ENCODE assay signal across 8 cellular contexts in the genomic region with DNA sequence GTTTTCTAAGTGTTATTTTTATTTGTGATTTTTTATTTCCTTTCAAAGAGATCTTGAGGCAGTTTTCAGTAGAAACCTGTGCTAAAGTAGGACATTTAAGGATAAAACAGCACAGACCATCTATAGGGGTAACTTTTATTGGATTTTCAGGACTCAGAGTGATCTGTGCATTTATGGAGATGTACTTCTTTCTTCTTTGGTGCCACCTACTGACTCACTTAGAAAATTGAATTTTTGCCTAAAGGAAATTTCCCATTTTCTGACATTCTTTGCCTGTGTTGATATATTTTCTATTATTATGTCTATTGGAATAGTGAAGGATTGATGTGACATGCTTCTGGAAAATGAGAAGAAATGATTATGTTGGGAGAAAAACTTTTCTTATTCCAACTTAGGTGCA.
DNase-seq lines count a peak whose midpoint lies in the region; TF ChIP-seq lines count a peak whose summit lies in the region.

No MANE protein-coding gene starts in this region.

- H3K27ac ChIP-seq in MM.1S (ENCODE audit: low read length) (no peak overlapping the region), brain microvascular endothelial cell (no peak overlapping the region), neural cell (ENCODE audit: low read length) (no peak overlapping the region), caudate nucleus (ENCODE audit: low read depth, low read length) (no peak overlapping the region)

- in situ Hi-C loops in brain microvascular endothelial cell (cut with HindIII; ENCODE audit: low pct_ligation_motif_present, low sequenced_read_pairs), result no loop called here

- DNase-seq in DMS79 treated with DMSO at 0.1 percent for 48 hours (lab: John Stamatoyannopoulos, UW) (peak; percentile 36), DMS79 (lab: John Stamatoyannopoulos, UW) (no peak), MM.1S (peak; percentile 27), brain microvascular endothelial cell (no peak), T-helper 1 cell (no peak), caudate nucleus (lab: John Stamatoyannopoulos, UW) (no peak), NCI-H1048 (lab: John Stamatoyannopoulos, UW) (no peak)

- TF ChIP-seq RAD21 in neural cell (conservative IDR thresholded peaks at IDR 0.05), result peak; percentile 75

- H3K9ac ChIP-seq in MM.1S (ENCODE audit: low read length), result no peak overlapping the region
- no peak overlapping the region for H3K9ac ChIP-seq in neural cell (ENCODE audit: low read length)

- no peak for TF ChIP-seq EP300 in neural cell (conservative IDR thresholded peaks at IDR 0.05; ENCODE audit: poor library complexity, severe bottlenecking)

- H3K27me3 ChIP-seq in MM.1S (replicated peaks; ENCODE audit: insufficient read depth, low read length) (no peaks in the 10 kb centered on the region), brain microvascular endothelial cell (replicated peaks) (no peaks in the 10 kb centered on the region), neural cell (ENCODE audit: insufficient read depth, low read depth, low read length) (no peaks in the 10 kb centered on the region)

- H3K4me3 ChIP-seq in MM.1S (ENCODE audit: low read length) (no peak overlapping the region), brain microvascular endothelial cell (ENCODE audit: low read depth, low read length) (no peak overlapping the region), neural cell (ENCODE audit: low read length) (no peak overlapping the region)

- H3F3A ChIP-seq in MM.1S (ENCODE audit: insufficient read depth, low read length) (no peaks in the 10 kb centered on the region), neural cell (ENCODE audit: insufficient read depth, low read length, poor library complexity, severe bottlenecking) (no peaks in the 10 kb centered on the region)

- TF ChIP-seq CTCF in MM.1S (IDR thresholded peaks at IDR 0.05; ENCODE audit: low read length) (peak; percentile 29; the same call in 1 of the 2 replicates), brain microvascular endothelial cell (IDR thresholded peaks at IDR 0.05; ENCODE audit: low read depth, low read length, missing control alignments) (peak; percentile 40), neural cell (IDR thresholded peaks at IDR 0.05; ENCODE audit: poor library complexity, severe bottlenecking) (peak; percentile 69)

- H3K9me2 ChIP-seq in MM.1S (replicated peaks; ENCODE audit: insufficient read depth, low read length) (no peaks in the 10 kb centered on the region), neural cell (ENCODE audit: insufficient read depth, low read length) (no peaks in the 10 kb centered on the region)

- no peaks in the 10 kb centered on the region for H3K79me2 ChIP-seq in MM.1S (ENCODE audit: low read length)
- no peaks in the 10 kb centered on the region for H3K79me2 ChIP-seq in neural cell (replicated peaks; ENCODE audit: insufficient read depth, low read length)

- H3K36me3 ChIP-seq in MM.1S (replicated peaks; ENCODE audit: insufficient read depth, low read length) (no peaks in the 10 kb centered on the region), brain microvascular endothelial cell (replicated peaks) (no peaks in the 10 kb centered on the region), neural cell (ENCODE audit: insufficient read depth, low read length) (peaks cover 12% of the 10 kb centered on the region)

- H3K4me1 ChIP-seq in MM.1S (ENCODE audit: low read length), result no peaks in the 10 kb centered on the region

- H3K9me3 ChIP-seq in MM.1S (replicated peaks; ENCODE audit: insufficient read depth, low read length), result no peaks in the 10 kb centered on the region
- H3K9me3 ChIP-seq in neural cell (ENCODE audit: low read length), result no peaks in the 10 kb centered on the region

- H3K4me2 ChIP-seq in MM.1S (ENCODE audit: low read depth, low read length), result no peak overlapping the region
- no peak overlapping the region for H3K4me2 ChIP-seq in neural cell (ENCODE audit: low read length)

- H4K20me1 ChIP-seq in MM.1S (ENCODE audit: insufficient read depth, low read length) (no peaks in the 10 kb centered on the region), neural cell (ENCODE audit: insufficient read depth) (no peaks in the 10 kb centered on the region)

- H2AFZ ChIP-seq in MM.1S (ENCODE audit: low read length) (no peak overlapping the region), neural cell (ENCODE audit: low read depth, low read length) (no peak overlapping the region)

TF ChIP-seq in neural cell, 6 proteins besides CTCF, POLR2A, EP300 and RAD21:
- TF ChIP-seq EZH2 (IDR thresholded peaks at IDR 0.05; ENCODE audit: borderline replicate concordance, insufficient read depth, low read length, poor library complexity, severe bottlenecking) (no peak), SMC3 (conservative IDR thresholded peaks at IDR 0.05; ENCODE audit: poor library complexity) (peak; percentile 69)
TF ChIP-seq in neural cell: peak in this region for 1.

Comparison
In these comparisons a context has a peak if more than half of its experiments do, and no peak if none do; other contexts are left out.
1. DNase-seq: peak in DMS79 treated with DMSO at 0.1 percent for 48 hours (single experiment) and MM.1S (single experiment); none in DMS79 (single experiment), brain microvascular endothelial cell (single experiment), T-helper 1 cell (0 of 5), caudate nucleus (0 of 61) and NCI-H1048 (single experiment).
2. Peak in every context shown above with its lines, with median percentiles within 50 percentile points of each other: CTCF ChIP-seq.